In genomic region chr20:504632-505075, GRCh38 we compare ENCODE assay signal across 1 cellular context.
TF ChIP-seq lines count a peak whose summit lies in the region.

No MANE protein-coding gene starts in this region.

TF ChIP-seq in HepG2, 621 proteins besides CTCF, POLR2A, EP300 and RAD21 (continued from another document and continues in another):
- TF ChIP-seq, protein P1, sequence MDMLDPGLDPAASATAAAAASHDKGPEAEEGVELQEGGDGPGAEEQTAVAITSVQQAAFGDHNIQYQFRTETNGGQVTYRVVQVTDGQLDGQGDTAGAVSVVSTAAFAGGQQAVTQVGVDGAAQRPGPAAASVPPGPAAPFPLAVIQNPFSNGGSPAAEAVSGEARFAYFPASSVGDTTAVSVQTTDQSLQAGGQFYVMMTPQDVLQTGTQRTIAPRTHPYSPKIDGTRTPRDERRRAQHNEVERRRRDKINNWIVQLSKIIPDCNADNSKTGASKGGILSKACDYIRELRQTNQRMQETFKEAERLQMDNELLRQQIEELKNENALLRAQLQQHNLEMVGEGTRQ (IDR thresholded peaks at IDR 0.05; ENCODE audit: low read depth, low read length) = no peak
- TF ChIP-seq, protein P1 (CRISPR knock-in tag; IDR thresholded peaks at IDR 0.05; ENCODE audit: borderline replicate concordance) = no peak
- TF ChIP-seq SAP130 (CRISPR knock-in tag; IDR thresholded peaks at IDR 0.05; ENCODE audit: low read depth) (peak; percentile 81), HDAC6 (IDR thresholded peaks at IDR 0.05; ENCODE audit: low read depth, low read length) (no peak), NFE2L1 (CRISPR knock-in tag; IDR thresholded peaks at IDR 0.05; ENCODE audit: borderline replicate concordance) (no peak), KLF11 (CRISPR knock-in tag; IDR thresholded peaks at IDR 0.05) (no peak), RCOR2 (CRISPR knock-in tag; IDR thresholded peaks at IDR 0.05) (peak; percentile 59; the same call in 1 of the 2 replicates), TOE1 (CRISPR knock-in tag; IDR thresholded peaks at IDR 0.05) (no peak), PHB2 (IDR thresholded peaks at IDR 0.05; ENCODE audit: partially characterized antibody) (no peak), MEIS2 (CRISPR knock-in tag; IDR thresholded peaks at IDR 0.05) (no peak), ZNF879 (CRISPR knock-in tag; IDR thresholded peaks at IDR 0.05) (no peak), YY1 (IDR thresholded peaks at IDR 0.05; ENCODE audit: insufficient read depth, insufficient replicate concordance, low read depth, low read length) (no peak), NCOA1 (CRISPR knock-in tag; IDR thresholded peaks at IDR 0.05) (no peak), FLYWCH1 (CRISPR knock-in tag; IDR thresholded peaks at IDR 0.05) (no peak), KLF6 (CRISPR knock-in tag; IDR thresholded peaks at IDR 0.05) (no peak), ZNF550 (CRISPR knock-in tag; IDR thresholded peaks at IDR 0.05; ENCODE audit: borderline replicate concordance) (no peak), PTBP1 (IDR thresholded peaks at IDR 0.05; ENCODE audit: low read depth, low read length, poor library complexity, severe bottlenecking) (no peak), ZSCAN5A (CRISPR knock-in tag; IDR thresholded peaks at IDR 0.05; ENCODE audit: borderline replicate concordance) (no peak), TOPORS (CRISPR knock-in tag; IDR thresholded peaks at IDR 0.05) (no peak), ZNF598 (CRISPR knock-in tag; IDR thresholded peaks at IDR 0.05; ENCODE audit: borderline replicate concordance) (no peak), TAF15 (IDR thresholded peaks at IDR 0.05; ENCODE audit: low read depth, low read length, poor library complexity, severe bottlenecking) (no peak), JUN (CRISPR knock-in tag; IDR thresholded peaks at IDR 0.05) (no peak), NR2F1 (CRISPR knock-in tag; IDR thresholded peaks at IDR 0.05) (0 out of 4 replicates have a peak, but pooled peaks of 1 of the 2 experiments have one; percentile 41), SATB2 (CRISPR knock-in tag; IDR thresholded peaks at IDR 0.05) (no peak), ZNF546 (CRISPR knock-in tag; conservative IDR thresholded peaks at IDR 0.05) (no peak), RFXAP (CRISPR knock-in tag; IDR thresholded peaks at IDR 0.05; ENCODE audit: borderline replicate concordance) (no peak), ZNF296 (CRISPR knock-in tag; conservative IDR thresholded peaks at IDR 0.05) (no peak), NFIB (CRISPR knock-in tag; IDR thresholded peaks at IDR 0.05; ENCODE audit: borderline replicate concordance) (no peak), MTF1 (CRISPR knock-in tag; IDR thresholded peaks at IDR 0.05) (no peak), MLLT10 (CRISPR knock-in tag; IDR thresholded peaks at IDR 0.05) (no peak), E2F2 (CRISPR knock-in tag; IDR thresholded peaks at IDR 0.05; ENCODE audit: borderline replicate concordance) (no peak), SMC3 (IDR thresholded peaks at IDR 0.05; ENCODE audit: low read length) (peak; percentile 52), ARID2 (CRISPR knock-in tag; IDR thresholded peaks at IDR 0.05; ENCODE audit: borderline replicate concordance) (no peak), JDP2 (CRISPR knock-in tag; IDR thresholded peaks at IDR 0.05; ENCODE audit: borderline replicate concordance) (no peak), ZMYM4 (CRISPR knock-in tag; IDR thresholded peaks at IDR 0.05) (no peak), ZNF629 (CRISPR knock-in tag; conservative IDR thresholded peaks at IDR 0.05) (no peak), SALL2 (CRISPR knock-in tag; IDR thresholded peaks at IDR 0.05) (no peak), ZNF652 (CRISPR knock-in tag; IDR thresholded peaks at IDR 0.05; ENCODE audit: borderline replicate concordance, low read depth) (no peak), POLR2AphosphoS5 (IDR thresholded peaks at IDR 0.05; ENCODE audit: low read depth, low read length) (no peak), ZNF30 (CRISPR knock-in tag; IDR thresholded peaks at IDR 0.05) (no peak), ZNF572 (CRISPR knock-in tag; IDR thresholded peaks at IDR 0.05) (no peak), KDM4B (CRISPR knock-in tag; IDR thresholded peaks at IDR 0.05) (no peak), ZNF3 (CRISPR knock-in tag; IDR thresholded peaks at IDR 0.05) (no peak), HOXA5 (CRISPR knock-in tag; IDR thresholded peaks at IDR 0.05) (no peak), ZNF790 (CRISPR knock-in tag; IDR thresholded peaks at IDR 0.05; ENCODE audit: borderline replicate concordance) (no peak)
- TF ChIP-seq, protein P2, sequence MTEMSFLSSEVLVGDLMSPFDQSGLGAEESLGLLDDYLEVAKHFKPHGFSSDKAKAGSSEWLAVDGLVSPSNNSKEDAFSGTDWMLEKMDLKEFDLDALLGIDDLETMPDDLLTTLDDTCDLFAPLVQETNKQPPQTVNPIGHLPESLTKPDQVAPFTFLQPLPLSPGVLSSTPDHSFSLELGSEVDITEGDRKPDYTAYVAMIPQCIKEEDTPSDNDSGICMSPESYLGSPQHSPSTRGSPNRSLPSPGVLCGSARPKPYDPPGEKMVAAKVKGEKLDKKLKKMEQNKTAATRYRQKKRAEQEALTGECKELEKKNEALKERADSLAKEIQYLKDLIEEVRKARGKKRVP (CRISPR knock-in tag; IDR thresholded peaks at IDR 0.05) = no peak
- TF ChIP-seq, protein P3, sequence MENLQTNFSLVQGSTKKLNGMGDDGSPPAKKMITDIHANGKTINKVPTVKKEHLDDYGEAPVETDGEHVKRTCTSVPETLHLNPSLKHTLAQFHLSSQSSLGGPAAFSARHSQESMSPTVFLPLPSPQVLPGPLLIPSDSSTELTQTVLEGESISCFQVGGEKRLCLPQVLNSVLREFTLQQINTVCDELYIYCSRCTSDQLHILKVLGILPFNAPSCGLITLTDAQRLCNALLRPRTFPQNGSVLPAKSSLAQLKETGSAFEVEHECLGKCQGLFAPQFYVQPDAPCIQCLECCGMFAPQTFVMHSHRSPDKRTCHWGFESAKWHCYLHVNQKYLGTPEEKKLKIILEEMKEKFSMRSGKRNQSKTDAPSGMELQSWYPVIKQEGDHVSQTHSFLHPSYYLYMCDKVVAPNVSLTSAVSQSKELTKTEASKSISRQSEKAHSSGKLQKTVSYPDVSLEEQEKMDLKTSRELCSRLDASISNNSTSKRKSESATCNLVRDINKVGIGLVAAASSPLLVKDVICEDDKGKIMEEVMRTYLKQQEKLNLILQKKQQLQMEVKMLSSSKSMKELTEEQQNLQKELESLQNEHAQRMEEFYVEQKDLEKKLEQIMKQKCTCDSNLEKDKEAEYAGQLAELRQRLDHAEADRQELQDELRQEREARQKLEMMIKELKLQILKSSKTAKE (CRISPR knock-in tag; IDR thresholded peaks at IDR 0.05; ENCODE audit: borderline replicate concordance) = no peak
- TF ChIP-seq, protein P4, sequence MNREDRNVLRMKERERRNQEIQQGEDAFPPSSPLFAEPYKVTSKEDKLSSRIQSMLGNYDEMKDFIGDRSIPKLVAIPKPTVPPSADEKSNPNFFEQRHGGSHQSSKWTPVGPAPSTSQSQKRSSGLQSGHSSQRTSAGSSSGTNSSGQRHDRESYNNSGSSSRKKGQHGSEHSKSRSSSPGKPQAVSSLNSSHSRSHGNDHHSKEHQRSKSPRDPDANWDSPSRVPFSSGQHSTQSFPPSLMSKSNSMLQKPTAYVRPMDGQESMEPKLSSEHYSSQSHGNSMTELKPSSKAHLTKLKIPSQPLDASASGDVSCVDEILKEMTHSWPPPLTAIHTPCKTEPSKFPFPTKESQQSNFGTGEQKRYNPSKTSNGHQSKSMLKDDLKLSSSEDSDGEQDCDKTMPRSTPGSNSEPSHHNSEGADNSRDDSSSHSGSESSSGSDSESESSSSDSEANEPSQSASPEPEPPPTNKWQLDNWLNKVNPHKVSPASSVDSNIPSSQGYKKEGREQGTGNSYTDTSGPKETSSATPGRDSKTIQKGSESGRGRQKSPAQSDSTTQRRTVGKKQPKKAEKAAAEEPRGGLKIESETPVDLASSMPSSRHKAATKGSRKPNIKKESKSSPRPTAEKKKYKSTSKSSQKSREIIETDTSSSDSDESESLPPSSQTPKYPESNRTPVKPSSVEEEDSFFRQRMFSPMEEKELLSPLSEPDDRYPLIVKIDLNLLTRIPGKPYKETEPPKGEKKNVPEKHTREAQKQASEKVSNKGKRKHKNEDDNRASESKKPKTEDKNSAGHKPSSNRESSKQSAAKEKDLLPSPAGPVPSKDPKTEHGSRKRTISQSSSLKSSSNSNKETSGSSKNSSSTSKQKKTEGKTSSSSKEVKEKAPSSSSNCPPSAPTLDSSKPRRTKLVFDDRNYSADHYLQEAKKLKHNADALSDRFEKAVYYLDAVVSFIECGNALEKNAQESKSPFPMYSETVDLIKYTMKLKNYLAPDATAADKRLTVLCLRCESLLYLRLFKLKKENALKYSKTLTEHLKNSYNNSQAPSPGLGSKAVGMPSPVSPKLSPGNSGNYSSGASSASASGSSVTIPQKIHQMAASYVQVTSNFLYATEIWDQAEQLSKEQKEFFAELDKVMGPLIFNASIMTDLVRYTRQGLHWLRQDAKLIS (CRISPR knock-in tag; IDR thresholded peaks at IDR 0.05) = no peak
- TF ChIP-seq, protein P5, sequence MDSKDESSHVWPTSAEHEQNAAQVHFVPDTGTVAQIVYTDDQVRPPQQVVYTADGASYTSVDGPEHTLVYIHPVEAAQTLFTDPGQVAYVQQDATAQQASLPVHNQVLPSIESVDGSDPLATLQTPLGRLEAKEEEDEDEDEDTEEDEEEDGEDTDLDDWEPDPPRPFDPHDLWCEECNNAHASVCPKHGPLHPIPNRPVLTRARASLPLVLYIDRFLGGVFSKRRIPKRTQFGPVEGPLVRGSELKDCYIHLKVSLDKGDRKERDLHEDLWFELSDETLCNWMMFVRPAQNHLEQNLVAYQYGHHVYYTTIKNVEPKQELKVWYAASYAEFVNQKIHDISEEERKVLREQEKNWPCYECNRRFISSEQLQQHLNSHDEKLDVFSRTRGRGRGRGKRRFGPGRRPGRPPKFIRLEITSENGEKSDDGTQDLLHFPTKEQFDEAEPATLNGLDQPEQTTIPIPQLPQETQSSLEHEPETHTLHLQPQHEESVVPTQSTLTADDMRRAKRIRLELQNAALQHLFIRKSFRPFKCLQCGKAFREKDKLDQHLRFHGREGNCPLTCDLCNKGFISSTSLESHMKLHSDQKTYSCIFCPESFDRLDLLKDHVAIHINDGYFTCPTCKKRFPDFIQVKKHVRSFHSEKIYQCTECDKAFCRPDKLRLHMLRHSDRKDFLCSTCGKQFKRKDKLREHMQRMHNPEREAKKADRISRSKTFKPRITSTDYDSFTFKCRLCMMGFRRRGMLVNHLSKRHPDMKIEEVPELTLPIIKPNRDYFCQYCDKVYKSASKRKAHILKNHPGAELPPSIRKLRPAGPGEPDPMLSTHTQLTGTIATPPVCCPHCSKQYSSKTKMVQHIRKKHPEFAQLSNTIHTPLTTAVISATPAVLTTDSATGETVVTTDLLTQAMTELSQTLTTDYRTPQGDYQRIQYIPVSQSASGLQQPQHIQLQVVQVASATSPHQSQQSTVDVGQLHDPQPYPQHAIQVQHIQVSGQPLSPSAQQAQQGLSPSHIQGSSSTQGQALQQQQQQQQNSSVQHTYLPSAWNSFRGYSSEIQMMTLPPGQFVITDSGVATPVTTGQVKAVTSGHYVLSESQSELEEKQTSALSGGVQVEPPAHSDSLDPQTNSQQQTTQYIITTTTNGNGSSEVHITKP (CRISPR knock-in tag; IDR thresholded peaks at IDR 0.05; ENCODE audit: low read depth) = no peak
- TF ChIP-seq, protein P6, sequence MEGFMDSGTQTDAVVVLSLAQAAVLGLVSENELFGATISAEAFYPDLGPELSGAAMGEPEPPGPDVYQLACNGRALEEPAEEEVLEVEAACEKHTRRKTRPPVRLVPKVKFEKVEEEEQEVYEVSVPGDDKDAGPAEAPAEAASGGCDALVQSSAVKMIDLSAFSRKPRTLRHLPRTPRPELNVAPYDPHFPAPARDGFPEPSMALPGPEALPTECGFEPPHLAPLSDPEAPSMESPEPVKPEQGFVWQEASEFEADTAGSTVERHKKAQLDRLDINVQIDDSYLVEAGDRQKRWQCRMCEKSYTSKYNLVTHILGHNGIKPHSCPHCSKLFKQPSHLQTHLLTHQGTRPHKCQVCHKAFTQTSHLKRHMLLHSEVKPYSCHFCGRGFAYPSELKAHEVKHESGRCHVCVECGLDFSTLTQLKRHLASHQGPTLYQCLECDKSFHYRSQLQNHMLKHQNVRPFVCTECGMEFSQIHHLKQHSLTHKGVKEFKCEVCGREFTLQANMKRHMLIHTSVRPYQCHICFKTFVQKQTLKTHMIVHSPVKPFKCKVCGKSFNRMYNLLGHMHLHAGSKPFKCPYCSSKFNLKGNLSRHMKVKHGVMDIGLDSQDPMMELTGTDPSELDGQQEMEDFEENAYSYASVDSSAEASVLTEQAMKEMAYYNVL (CRISPR knock-in tag; IDR thresholded peaks at IDR 0.05; ENCODE audit: borderline replicate concordance) = peak; percentile 75
- TF ChIP-seq, protein P7, sequence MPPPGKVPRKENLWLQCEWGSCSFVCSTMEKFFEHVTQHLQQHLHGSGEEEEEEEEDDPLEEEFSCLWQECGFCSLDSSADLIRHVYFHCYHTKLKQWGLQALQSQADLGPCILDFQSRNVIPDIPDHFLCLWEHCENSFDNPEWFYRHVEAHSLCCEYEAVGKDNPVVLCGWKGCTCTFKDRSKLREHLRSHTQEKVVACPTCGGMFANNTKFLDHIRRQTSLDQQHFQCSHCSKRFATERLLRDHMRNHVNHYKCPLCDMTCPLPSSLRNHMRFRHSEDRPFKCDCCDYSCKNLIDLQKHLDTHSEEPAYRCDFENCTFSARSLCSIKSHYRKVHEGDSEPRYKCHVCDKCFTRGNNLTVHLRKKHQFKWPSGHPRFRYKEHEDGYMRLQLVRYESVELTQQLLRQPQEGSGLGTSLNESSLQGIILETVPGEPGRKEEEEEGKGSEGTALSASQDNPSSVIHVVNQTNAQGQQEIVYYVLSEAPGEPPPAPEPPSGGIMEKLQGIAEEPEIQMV (CRISPR knock-in tag; IDR thresholded peaks at IDR 0.05; ENCODE audit: low read depth) = no peak
